24 cellular contexts compared by ENCODE assay signal in the genomic region with DNA sequence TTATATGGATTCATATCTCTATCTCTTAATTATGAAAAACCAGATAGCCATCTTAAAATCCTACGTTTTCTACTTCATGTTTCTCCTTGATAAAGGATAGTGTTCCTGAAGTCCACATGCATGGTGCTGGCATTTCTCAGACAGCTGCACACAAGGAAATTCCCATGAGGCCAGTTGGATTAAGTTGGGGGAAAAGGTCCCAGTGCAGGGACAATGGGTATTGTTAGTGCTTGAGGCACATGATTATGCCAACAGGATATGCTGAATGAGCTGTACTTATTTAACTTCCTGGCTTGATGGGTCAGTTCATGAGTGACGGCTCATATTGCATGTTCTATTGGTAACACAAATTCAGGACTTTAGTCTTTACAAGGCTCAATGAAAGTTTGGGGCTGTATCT.
"Had no signal": no experiment of that assay in that cellular context is flagged by ENCODE, and none has a peak within 500 bp of the region (broad histone marks: within the 10 kb centered on the region; RNA-seq: fewer than 3 reads in every experiment).

No MANE protein-coding gene starts in this region.

- H3K27me3 ChIP-seq: brain microvascular endothelial cell, heart right ventricle, spleen, testis had no signal

- H3K4me1 ChIP-seq: heart right ventricle, spleen, testis had no signal

- H3K27ac ChIP-seq: brain microvascular endothelial cell, heart right ventricle, spleen, testis had no signal

- H3K36me3 ChIP-seq: brain microvascular endothelial cell, heart right ventricle, spleen had no signal

- H3K4me3 ChIP-seq: heart right ventricle, spleen, testis had no signal

- H3K36me3 Mint-ChIP-seq: activated CD4-positive, alpha-beta memory T cell treated with anti-CD3 and anti-CD28 coated beads for 36 hours; memory B cell; natural killer cell treated with Interleukin-12 subunit alpha and Interleukin-12 subunit beta and Interleukin-15 and Interleukin-18, amount 100 ng/mL, for 72 hours had no signal

- H3K4me3 Mint-ChIP-seq: activated CD4-positive, alpha-beta memory T cell treated with anti-CD3 and anti-CD28 coated beads for 36 hours; activated CD4-positive, alpha-beta T cell treated with anti-CD3 and anti-CD28 coated beads, Interleukin-2, amount 10 ng/mL, durations not matched to agents 24 days and 14 days; activated T-cell treated with anti-CD3 and anti-CD28 coated beads, Interleukin-2, amount 50 U/mL, for 24 hours; memory B cell; natural killer cell treated with Interleukin-12 subunit alpha and Interleukin-12 subunit beta and Interleukin-15 and Interleukin-18, amount 100 ng/mL, for 72 hours had no signal

- H3K9me3 Mint-ChIP-seq: activated CD4-positive, alpha-beta memory T cell treated with anti-CD3 and anti-CD28 coated beads for 36 hours; activated CD4-positive, alpha-beta T cell treated with anti-CD3 and anti-CD28 coated beads, Interleukin-2, amount 10 ng/mL, durations not matched to agents 24 days and 14 days; activated T-cell treated with anti-CD3 and anti-CD28 coated beads, Interleukin-2, amount 50 U/mL, for 24 hours; memory B cell had no signal

- H3K9me3 ChIP-seq: testis had no signal

- DNase-seq: activated CD4-positive, alpha-beta memory T cell treated with anti-CD3 and anti-CD28 coated beads for 36 hours; activated CD4-positive, alpha-beta T cell treated with anti-CD3 and anti-CD28 coated beads, Interleukin-2, amount 10 ng/mL, durations not matched to agents 24 days and 14 days; activated CD4-positive, CD25-positive, alpha-beta regulatory T cell treated with anti-CD3 and anti-CD28 coated beads, Interleukin-2, amount 50 U/mL, for 72 hours; activated CD8-positive, alpha-beta memory T cell treated with anti-CD3 and anti-CD28 coated beads, Interleukin-2, amount 50 U/mL, for 48 hours; activated gamma-delta T cell treated with Interleukin-2 at 50 U/mL for 16 hours; activated naive CD4-positive, alpha-beta T cell treated with anti-CD3 and anti-CD28 coated beads, Interleukin-2, amount 50 U/mL, for 16 hours; activated T-cell treated with anti-CD3 and anti-CD28 coated beads, Interleukin-2, amount 50 U/mL, for 24 hours; amniotic stem cell; brain microvascular endothelial cell; caudate nucleus; effector CD4-positive, alpha-beta T cell; erythroblast; heart right ventricle; left cardiac atrium; left ventricle myocardium superior; posterior cingulate gyrus; right cardiac atrium; spleen; stimulated activated naive CD4-positive, alpha-beta T cell treated with Interleukin-2 at 50 U/mL for 16 hours; T-helper 2 cell; testis; trophoblast cell had no signal

- H3K27ac Mint-ChIP-seq: activated CD4-positive, alpha-beta memory T cell treated with anti-CD3 and anti-CD28 coated beads for 36 hours; activated CD4-positive, alpha-beta T cell treated with anti-CD3 and anti-CD28 coated beads, Interleukin-2, amount 10 ng/mL, durations not matched to agents 24 days and 14 days; activated T-cell treated with anti-CD3 and anti-CD28 coated beads, Interleukin-2, amount 50 U/mL, for 24 hours; memory B cell; natural killer cell treated with Interleukin-12 subunit alpha and Interleukin-12 subunit beta and Interleukin-15 and Interleukin-18, amount 100 ng/mL, for 72 hours had no signal

- H3K27me3 Mint-ChIP-seq: activated CD4-positive, alpha-beta memory T cell treated with anti-CD3 and anti-CD28 coated beads for 36 hours; activated CD4-positive, alpha-beta T cell treated with anti-CD3 and anti-CD28 coated beads, Interleukin-2, amount 10 ng/mL, durations not matched to agents 24 days and 14 days; activated T-cell treated with anti-CD3 and anti-CD28 coated beads, Interleukin-2, amount 50 U/mL, for 24 hours; memory B cell; natural killer cell treated with Interleukin-12 subunit alpha and Interleukin-12 subunit beta and Interleukin-15 and Interleukin-18, amount 100 ng/mL, for 72 hours had no signal

- H3K4me1 Mint-ChIP-seq: activated CD4-positive, alpha-beta T cell treated with anti-CD3 and anti-CD28 coated beads, Interleukin-2, amount 10 ng/mL, durations not matched to agents 24 days and 14 days; memory B cell had no signal
